14 cellular contexts compared by ENCODE assay signal in the genomic region with DNA sequence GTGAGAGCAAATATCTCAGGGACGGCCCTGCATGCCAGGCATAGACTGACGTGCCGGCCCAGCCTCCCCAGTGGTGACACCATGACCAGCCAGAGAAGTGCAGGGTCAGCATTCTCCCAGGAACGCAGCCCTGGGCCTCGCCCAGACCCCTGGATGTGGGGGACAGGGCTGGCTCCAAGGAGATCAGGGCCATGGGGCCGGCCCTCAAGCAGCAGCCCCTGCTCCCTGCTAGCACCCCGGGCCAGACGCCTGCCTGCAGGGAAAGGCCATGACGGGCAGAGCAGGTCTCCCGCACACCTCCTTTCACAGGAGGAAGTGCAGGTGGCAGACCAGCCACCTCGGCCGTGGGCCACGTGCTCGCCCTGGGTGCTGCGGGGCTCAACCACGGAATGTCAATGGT.
"Had no signal": no experiment of that assay in that cellular context is flagged by ENCODE, and none has a peak within 500 bp of the region (broad histone marks: within the 10 kb centered on the region; RNA-seq: fewer than 3 reads in every experiment).

No MANE protein-coding gene starts in this region.

- H3K4me3 ChIP-seq: ascending aorta, esophagus muscularis mucosa, lung, tibial artery had no signal

- H3K4me1 ChIP-seq: ascending aorta, tibial artery had no signal

- DNase-seq: activated CD4-positive, CD25-positive, alpha-beta regulatory T cell treated with anti-CD3 and anti-CD28 coated beads, Interleukin-2, amount 50 U/mL, for 72 hours; activated CD8-positive, alpha-beta memory T cell treated with anti-CD3 and anti-CD28 coated beads for 24 hours; activated CD8-positive, alpha-beta memory T cell treated with anti-CD3 and anti-CD28 coated beads, Interleukin-2, amount 50 U/mL, for 48 hours; cerebellar nuclear complex; effector CD8-positive, alpha-beta T cell; occipital lobe; retina; stimulated activated CD4-positive, alpha-beta T cell treated with anti-CD3 and anti-CD28 coated beads, Interleukin-2, amount 100 ng/mL, for 24 hours; stimulated activated naive CD8-positive, alpha-beta T cell treated with anti-CD3 and anti-CD28 coated beads, Interleukin-15, Interleukin-2, amounts not matched to agents 100 U/mL and 50 U/mL, for 24 hours; tibial artery had no signal

- H3K27ac ChIP-seq: ascending aorta, esophagus muscularis mucosa, tibial artery had no signal

- H3K9me3 ChIP-seq: ascending aorta, esophagus muscularis mucosa, tibial artery had no signal

- ATAC-seq: natural killer cell treated with Interleukin-12 subunit alpha and Interleukin-12 subunit beta and Interleukin-15 and Interleukin-18, amount 100 ng/mL, for 72 hours; stimulated activated naive CD8-positive, alpha-beta T cell treated with anti-CD3 and anti-CD28 coated beads, Interleukin-15, Interleukin-2, amounts not matched to agents 100 U/mL and 50 U/mL, for 24 hours had no signal

- H3K27me3 ChIP-seq: ascending aorta, esophagus muscularis mucosa, tibial artery had no signal
